In the genomic region with DNA sequence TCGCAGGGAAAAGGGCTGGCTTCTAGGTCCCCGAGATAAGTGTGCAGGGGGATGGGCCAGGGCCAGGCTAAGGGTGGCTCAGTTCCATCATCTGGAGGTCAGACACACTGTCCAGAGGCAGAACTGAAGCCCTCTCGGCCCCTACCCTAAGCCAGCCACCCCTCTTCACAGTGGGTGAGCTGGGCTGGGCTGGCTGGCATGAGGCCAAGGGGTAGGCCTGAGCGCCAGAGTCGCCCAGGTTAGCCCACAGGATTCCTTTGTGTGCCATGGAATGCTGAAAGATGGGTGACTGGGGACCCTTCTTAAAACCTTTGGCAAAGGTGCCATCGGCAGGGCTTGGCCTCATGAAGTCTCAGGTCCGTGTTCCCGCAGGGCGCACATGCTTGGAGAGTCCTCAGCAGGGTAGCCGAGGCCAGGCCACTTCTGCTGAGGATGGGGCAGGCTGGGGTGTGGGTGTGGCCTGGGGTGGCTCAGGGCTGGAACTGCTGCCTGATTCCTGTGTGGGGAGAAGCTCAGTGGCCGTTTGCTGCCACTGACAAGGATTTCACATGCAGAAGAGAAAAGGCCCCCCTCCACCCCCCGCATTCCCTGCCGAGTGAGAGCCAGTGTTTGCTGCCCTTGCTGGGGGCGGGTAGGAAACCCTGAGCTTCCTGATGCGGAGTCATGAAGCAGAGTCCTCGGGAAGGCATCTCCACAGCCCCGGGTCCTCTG, we compare ENCODE assay signal across 11 cellular contexts. TPM values are rescaled to one million over a fixed set of nuclear protein-coding genes. Genes with fewer than 3 reads are reported as not detected.
DNase-seq lines count a peak whose midpoint lies in the region; TF ChIP-seq lines count a peak whose summit lies in the region.
"Had no signal": no experiment of that assay in that cellular context is flagged by ENCODE, and none has a peak within 500 bp of the region (broad histone marks: within the 10 kb centered on the region; RNA-seq: fewer than 3 reads in every experiment).

No MANE protein-coding gene starts in this region.

- H3K4me3 ChIP-seq in choroid plexus epithelial cell (ENCODE audit: low read depth, low read length), result no peak overlapping the region
- H3K4me3 ChIP-seq in testis, result no peak overlapping the region

- H3K9me3 ChIP-seq in testis, result no peaks in the 10 kb centered on the region

- peak; percentile 59 for DNase-seq in activated effector memory CD4-positive, alpha-beta T cell treated with anti-CD3 and anti-CD28 coated beads, Interleukin-2, amount 50 U/mL, for 16 hours
- no peak for DNase-seq in activated effector memory CD4-positive, alpha-beta T cell treated with Interleukin-2 at 50 U/mL for 16 hours
- DNase-seq in choroid plexus epithelial cell (ENCODE audit: low read depth), result peak; percentile 50
- DNase-seq in lung microvascular endothelial cell (ENCODE audit: low read depth in 2 of 2), result peak; percentile 34 to 53
- peak; percentile 70 for DNase-seq in testis
- no peak for DNase-seq in NCI-H2081 (lab: John Stamatoyannopoulos, UW)
- DNase-seq in T1000 (lab: John Stamatoyannopoulos, UW), result no peak
- DNase-seq in GM03348 (ENCODE audit: low spot score), result no peak
- DNase-seq: activated CD8-positive, alpha-beta T cell treated with anti-CD3 and anti-CD28 coated beads, Interleukin-2, amount 10 ng/mL, durations not matched to agents 7 days and 5 days; NCI-H226; stimulated activated CD4-positive, alpha-beta T cell treated with anti-CD3 and anti-CD28 coated beads, Interleukin-12 subunit alpha, Interleukin-12 subunit beta, amount 100 ng/mL, for 4 hours had no signal

- H3K4me1 ChIP-seq in testis, result peaks cover 64% of the 10 kb centered on the region

- peak overlapping the region in 1 of 2 donors; percentile 37 for H3K27ac ChIP-seq in testis

- intact Hi-C loops in testis (cut with DNase I; ENCODE audit: low total_unique reads), result no loop called here

- WGBS in testis, 2 donors, result 53 to 61% methylated on average over 3 to 16 of the region's 17 CpGs

- H3K36me3 ChIP-seq in testis (ENCODE audit: low read depth, missing control alignments), result no peaks in the 10 kb centered on the region

- TF ChIP-seq POLR2A in testis (IDR thresholded peaks at IDR 0.05), result no peak

- H3K27me3 ChIP-seq in testis, result no peaks in the 10 kb centered on the region

- TF ChIP-seq CTCF in choroid plexus epithelial cell (conservative IDR thresholded peaks at IDR 0.05; ENCODE audit: low read depth, low read length), result no peak
- TF ChIP-seq CTCF in testis (IDR thresholded peaks at IDR 0.05), result no peak

RNA-seq across cellular contexts. Expression of gene SPATA2, which starts 24.5 kb away (rescaled TPM):
- total RNA-seq in lung microvascular endothelial cell (0.65 and 0.99 TPM in 2 replicates), testis (10 to 100 TPM; 21.9 to 26.0 TPM)
- 30.7 TPM for polyA plus RNA-seq in testis (ENCODE audit: insufficient read depth, low read depth, low replicate concordance)

RNA-seq across cellular contexts. Expression of gene RNF114, which starts 45.4 kb away (rescaled TPM):
- total RNA-seq in lung microvascular endothelial cell (25.9 and 37.3 TPM in 2 replicates), testis (100 to 1,000 TPM; 472 to 531 TPM)
- polyA plus RNA-seq in testis (ENCODE audit: insufficient read depth, low read depth, low replicate concordance), result 479 TPM

Comparison
In these comparisons a context has a peak if more than half of its experiments do, and no peak if none do; other contexts are left out.
1. DNase-seq: peak in activated effector memory CD4-positive, alpha-beta T cell treated with anti-CD3 and anti-CD28 coated beads, Interleukin-2, amount 50 U/mL, for 16 hours (single experiment), choroid plexus epithelial cell (single experiment), lung microvascular endothelial cell (2 of 2) and testis (single experiment); none in activated effector memory CD4-positive, alpha-beta T cell treated with Interleukin-2 at 50 U/mL for 16 hours (single experiment), NCI-H2081 (0 of 2), T1000 (single experiment) and GM03348 (single experiment).
2. RNA of gene SPATA2, which starts 24.5 kb away (total RNA-seq): 21.9 to 26.0 TPM in testis; 0.65 to 0.99 TPM in lung microvascular endothelial cell; every median in the first group is over 10 times any median in the second.
3. RNA of gene RNF114, which starts 45.4 kb away (total RNA-seq): 472 to 531 TPM in testis; 25.9 to 37.3 TPM in lung microvascular endothelial cell; every median in the first group is over 10 times any median in the second.